In genomic region chr22:20199413-20199842, GRCh38 we compare ENCODE assay signal across 28 cellular contexts. TPM values are rescaled to one million over a fixed set of nuclear protein-coding genes. Genes with fewer than 3 reads are reported as not detected.
"Had no signal": no experiment of that assay in that cellular context is flagged by ENCODE, and none has a peak within 500 bp of the region (broad histone marks: within the 10 kb centered on the region; RNA-seq: fewer than 3 reads in every experiment).

No MANE protein-coding gene starts in this region.

- H3K36me3 ChIP-seq: esophagus squamous epithelium, gastrocnemius medialis, heart right ventricle, left lung, lower lobe of right lung had no signal

- H3K27me3 ChIP-seq: dorsolateral prefrontal cortex, gastrocnemius medialis, heart right ventricle, left lung had no signal

- H3K27ac ChIP-seq: coronary artery, dorsolateral prefrontal cortex, epithelial cell of prostate, esophagus squamous epithelium, gastrocnemius medialis, heart right ventricle, left lung, lower lobe of right lung had no signal

- H3K4me3 ChIP-seq: coronary artery, dorsolateral prefrontal cortex, esophagus squamous epithelium, gastrocnemius medialis, heart right ventricle, left lung, lower lobe of right lung, mucosa of descending colon had no signal

- H3K9me3 ChIP-seq: esophagus squamous epithelium, gastrocnemius medialis, heart right ventricle, left lung, lower lobe of right lung, mucosa of descending colon had no signal

- FAIRE-seq: colon, endothelial cell of umbilical vein, islet of Langerhans, keratinocyte had no signal

- DNase-seq: dermis blood vessel endothelial cell; dorsolateral prefrontal cortex; effector CD4-positive, alpha-beta T cell; effector memory CD4-positive, alpha-beta T cell; erythroblast; esophagus squamous epithelium; foreskin fibroblast; foreskin melanocyte; gastrocnemius medialis; glutamatergic neuron; head of caudate nucleus; heart right ventricle; hippocampal formation; left cardiac atrium; left lung; left ventricle myocardium superior; lower lobe of right lung; mesenchymal stem cell; mucosa of descending colon; naive B cell had no signal

- ATAC-seq: esophagus mucosa, gastrocnemius medialis, heart right ventricle, left cardiac atrium, left lung, left ventricle myocardium superior, lower lobe of right lung, mucosa of descending colon had no signal

RNA-seq across cellular contexts. Expression of gene CCDC188, which starts 48.6 kb away (rescaled TPM):
- total RNA-seq: mesothelial cell of epicardium had no signal
- polyA plus RNA-seq: keratinocyte had no signal
